1 cellular context compared by ENCODE assay signal in genomic region chr17:34504814-34505484, GRCh38.
TF ChIP-seq lines count a peak whose summit lies in the region.

No MANE protein-coding gene starts in this region.

TF ChIP-seq in GM12878, 131 proteins besides CTCF, POLR2A, EP300 and RAD21 (continued from another document):
- TF ChIP-seq, protein P1, sequence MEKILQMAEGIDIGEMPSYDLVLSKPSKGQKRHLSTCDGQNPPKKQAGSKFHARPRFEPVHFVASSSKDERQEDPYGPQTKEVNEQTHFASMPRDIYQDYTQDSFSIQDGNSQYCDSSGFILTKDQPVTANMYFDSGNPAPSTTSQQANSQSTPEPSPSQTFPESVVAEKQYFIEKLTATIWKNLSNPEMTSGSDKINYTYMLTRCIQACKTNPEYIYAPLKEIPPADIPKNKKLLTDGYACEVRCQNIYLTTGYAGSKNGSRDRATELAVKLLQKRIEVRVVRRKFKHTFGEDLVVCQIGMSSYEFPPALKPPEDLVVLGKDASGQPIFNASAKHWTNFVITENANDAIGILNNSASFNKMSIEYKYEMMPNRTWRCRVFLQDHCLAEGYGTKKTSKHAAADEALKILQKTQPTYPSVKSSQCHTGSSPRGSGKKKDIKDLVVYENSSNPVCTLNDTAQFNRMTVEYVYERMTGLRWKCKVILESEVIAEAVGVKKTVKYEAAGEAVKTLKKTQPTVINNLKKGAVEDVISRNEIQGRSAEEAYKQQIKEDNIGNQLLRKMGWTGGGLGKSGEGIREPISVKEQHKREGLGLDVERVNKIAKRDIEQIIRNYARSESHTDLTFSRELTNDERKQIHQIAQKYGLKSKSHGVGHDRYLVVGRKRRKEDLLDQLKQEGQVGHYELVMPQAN (conservative IDR thresholded peaks at IDR 0.05), result no peak
- TF ChIP-seq IRF4 (IDR thresholded peaks at IDR 0.05; ENCODE audit: low read depth, low read length) (no peak), CREM (IDR thresholded peaks at IDR 0.05; ENCODE audit: low read depth) (no peak), TCF3 (IDR thresholded peaks at IDR 0.05; ENCODE audit: borderline replicate concordance, insufficient read depth, low read depth, low read length) (no peak), KAT2A (conservative IDR thresholded peaks at IDR 0.05; ENCODE audit: control insufficient read depth, low read depth, low read length) (no peak), ZNF274 (IDR thresholded peaks at IDR 0.05; ENCODE audit: insufficient read depth, insufficient read length) (no peak), CBX3 (IDR thresholded peaks at IDR 0.05; ENCODE audit: borderline replicate concordance, low read depth) (no peak), WRNIP1 (IDR thresholded peaks at IDR 0.05; ENCODE audit: borderline replicate concordance, low read depth, low read length) (no peak), LARP7 (IDR thresholded peaks at IDR 0.05) (no peak), CBFB (IDR thresholded peaks at IDR 0.05; ENCODE audit: low read depth) (no peak)
